In the genomic region with DNA sequence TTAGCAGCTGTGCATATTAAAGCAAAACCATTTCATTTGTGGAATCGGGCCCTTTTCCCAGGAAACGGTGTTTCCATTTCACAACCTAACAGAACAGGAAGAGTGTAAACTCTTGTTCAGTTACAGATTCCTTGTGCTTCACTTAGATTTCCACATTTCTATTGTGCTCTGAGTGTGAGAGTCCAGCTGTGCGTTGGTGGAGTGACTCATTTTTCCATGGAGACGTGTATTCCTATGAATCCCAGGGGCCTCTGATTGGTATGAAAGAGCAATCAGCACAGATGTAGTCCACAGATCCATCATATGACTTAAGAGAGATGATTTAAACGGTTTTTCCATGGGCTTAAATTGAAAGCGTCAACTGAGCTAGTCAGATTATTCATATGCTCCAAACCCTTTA, we compare ENCODE assay signal across 11 cellular contexts. TPM values are rescaled to one million over a fixed set of nuclear protein-coding genes. Genes with fewer than 3 reads are reported as not detected.
DNase-seq lines count a peak whose midpoint lies in the region; TF ChIP-seq lines count a peak whose summit lies in the region.
"Had no signal": no experiment of that assay in that cellular context is flagged by ENCODE, and none has a peak within 500 bp of the region (broad histone marks: within the 10 kb centered on the region; RNA-seq: fewer than 3 reads in every experiment).

No MANE protein-coding gene starts in this region.

- H3K9me3 ChIP-seq in left ventricle myocardium inferior (replicated peaks) = no peaks in the 10 kb centered on the region
- H3K9me3 ChIP-seq in smooth muscle cell (replicated peaks; ENCODE audit: low read depth) = no peaks in the 10 kb centered on the region

- H3K4me2 ChIP-seq in smooth muscle cell = peak overlapping the region; percentile 44

- DNase-seq in GM03348 (ENCODE audit: low spot score) (peak; percentile 89), astrocyte of the cerebellum (ENCODE audit: low read depth) (peak; percentile 95), left ventricle myocardium inferior (no peak), smooth muscle cell (lab: John Stamatoyannopoulos, UW; ENCODE audit: unreplicated experiment) (no peak), SIG-M5 treated with dmso at 0.1 percent for 504 hours (lab: John Stamatoyannopoulos, UW; ENCODE audit: unreplicated experiment) (no peak), NCI-H1436 treated with DMSO at 0.1 percent for 48 hours (lab: John Stamatoyannopoulos, UW) (no peak), NK-92 (lab: John Stamatoyannopoulos, UW; ENCODE audit: unreplicated experiment) (no peak)
- no peak for DNase-seq in activated CD4-positive, alpha-beta T cell treated with anti-CD3 and anti-CD28 coated beads, Interleukin-2, amount 50 U/mL, for 1 hour
- DNase-seq: activated CD8-positive, alpha-beta memory T cell treated with anti-CD3 and anti-CD28 coated beads for 24 hours had no signal

- H3K4me1 ChIP-seq in left ventricle myocardium inferior (peaks cover 24% of the 10 kb centered on the region), smooth muscle cell (ENCODE audit: low read depth) (no peaks in the 10 kb centered on the region)

- H2AFZ ChIP-seq in smooth muscle cell (ENCODE audit: low read depth) = peak overlapping the region; percentile 44

- H3K4me3 ChIP-seq in astrocyte of the cerebellum (ENCODE audit: low read depth, low read length) (no peak overlapping the region), left ventricle myocardium inferior (peak overlapping the region; percentile 9), smooth muscle cell (no peak overlapping the region)

- peak overlapping the region; percentile 41 for H3K9ac ChIP-seq in smooth muscle cell (ENCODE audit: low read depth)

- TF ChIP-seq CTCF in astrocyte of the cerebellum (IDR thresholded peaks at IDR 0.05; ENCODE audit: low read depth, low read length, missing control alignments) = no peak
- no peak for TF ChIP-seq CTCF in left ventricle myocardium inferior (IDR thresholded peaks at IDR 0.05; ENCODE audit: borderline replicate concordance)
- no peak for TF ChIP-seq CTCF in smooth muscle cell (IDR thresholded peaks at IDR 0.05; ENCODE audit: borderline replicate concordance, insufficient read depth, poor library complexity, severe bottlenecking)

- 22% methylated on average over 6 of the region's 6 CpGs for WGBS in smooth muscle cell (ENCODE audit: low lambda C conversion rate)

- H3K27ac ChIP-seq in left ventricle myocardium inferior (replicated peaks) = peak overlapping the region; percentile 77
- peak overlapping the region; percentile 89 for H3K27ac ChIP-seq in smooth muscle cell (ENCODE audit: low read depth)
- H3K27ac ChIP-seq: epithelial cell of prostate, HL-60 had no signal

- H4K20me1 ChIP-seq in smooth muscle cell (ENCODE audit: low read depth) = no peaks in the 10 kb centered on the region

- H3K36me3 ChIP-seq in left ventricle myocardium inferior (no peaks in the 10 kb centered on the region), smooth muscle cell (ENCODE audit: low read depth) (no peaks in the 10 kb centered on the region)

- in situ Hi-C loops in astrocyte of the cerebellum (cut with HindIII; ENCODE audit: low sequenced_read_pairs) = no loop called here

- intact Hi-C loops in left ventricle myocardium inferior (cut with micrococcal nuclease) = no loop called here

- H3K79me2 ChIP-seq in smooth muscle cell (ENCODE audit: low read depth) = no peaks in the 10 kb centered on the region

- peaks cover 8% of the 10 kb centered on the region for H3F3A ChIP-seq in smooth muscle cell (ENCODE audit: low read depth)

- no peaks in the 10 kb centered on the region for H3K27me3 ChIP-seq in left ventricle myocardium inferior (ENCODE audit: low read depth)
- H3K27me3 ChIP-seq in smooth muscle cell (ENCODE audit: low read depth) = no peaks in the 10 kb centered on the region

RNA-seq across cellular contexts. Expression of a gene that starts 13.3 kb away (rescaled TPM):
- 205 TPM for total RNA-seq in left ventricle myocardium inferior
- total RNA-seq in smooth muscle cell = 116 and 117 TPM in 2 replicates
- 237 and 255 TPM in 2 replicates for polyA plus RNA-seq in smooth muscle cell

RNA-seq across cellular contexts. Expression of a gene that starts 22.3 kb away (rescaled TPM):
- total RNA-seq in left ventricle myocardium inferior (25.6 TPM), smooth muscle cell (31.9 and 54.7 TPM in 2 replicates)
- 27.3 and 34.0 TPM in 2 replicates for polyA plus RNA-seq in smooth muscle cell

RNA-seq across cellular contexts. Expression of a gene that starts 48.2 kb away (rescaled TPM):
- total RNA-seq in left ventricle myocardium inferior (116 TPM), smooth muscle cell (85.6 and 97.7 TPM in 2 replicates)
- 87.7 and 112 TPM in 2 replicates for polyA plus RNA-seq in smooth muscle cell

Comparison
In these comparisons a context has a peak if more than half of its experiments do, and no peak if none do; other contexts are left out.
1. DNase-seq: peak in GM03348 (single experiment) and astrocyte of the cerebellum (single experiment); none in left ventricle myocardium inferior (single experiment), smooth muscle cell (single experiment), SIG-M5 treated with dmso at 0.1 percent for 504 hours (single experiment), activated CD4-positive, alpha-beta T cell treated with anti-CD3 and anti-CD28 coated beads, Interleukin-2, amount 50 U/mL, for 1 hour (single experiment), NCI-H1436 treated with DMSO at 0.1 percent for 48 hours (single experiment) and NK-92 (single experiment).